Comparison of ENCODE assay signal across 20 cellular contexts in the genomic region with DNA sequence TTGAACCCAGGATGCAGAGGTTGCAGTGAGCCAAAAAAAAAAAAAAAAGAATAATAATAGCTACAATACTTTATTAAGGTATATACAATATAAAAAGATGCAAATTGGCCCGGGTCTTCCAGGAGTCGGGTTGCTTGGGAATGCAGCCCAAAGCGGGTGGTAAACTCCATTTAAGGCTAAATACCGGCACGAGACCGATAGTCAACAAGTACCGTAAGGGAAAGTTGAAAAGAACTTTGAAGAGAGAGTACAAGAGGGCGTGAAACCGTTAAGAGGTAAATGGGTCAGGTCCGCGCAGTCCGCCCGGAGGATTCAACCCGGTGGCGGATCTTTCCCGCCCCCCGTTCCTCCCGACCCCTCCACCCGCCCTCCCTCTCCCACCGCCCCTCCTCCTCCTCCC.
DNase-seq lines count a peak whose midpoint lies in the region; ATAC-seq, FAIRE-seq and TF ChIP-seq lines count a peak whose summit lies in the region.
"Had no signal": no experiment of that assay in that cellular context is flagged by ENCODE, and none has a peak within 500 bp of the region (broad histone marks: within the 10 kb centered on the region; RNA-seq: fewer than 3 reads in every experiment).

No MANE protein-coding gene starts in this region.

- H3K27ac ChIP-seq in fibroblast of lung (ENCODE audit: insufficient read depth, low read length): no peak overlapping the region
- no peak overlapping the region for H3K27ac ChIP-seq in kidney (ENCODE audit: low read depth in 2 of 2, low read length in 2 of 2)

- no peak overlapping the region for H3K4me3 ChIP-seq in fibroblast of lung (replicated peaks in 1 of 4; ENCODE audit: control extremely low read depth in 1 of 4, insufficient read depth in 1 of 4, low read depth in 3 of 4, low read length in 4 of 4)
- H3K4me3 ChIP-seq in kidney (ENCODE audit: low read length in 2 of 2): no peak overlapping the region
- H3K4me3 ChIP-seq: GM12878 had no signal

- peak; percentile 2 for DNase-seq in LHCN-M2 (ENCODE audit: low read depth)
- DNase-seq in fibroblast of lung (ENCODE audit: low read depth in 2 of 2): peak; percentile 25 to 34
- peak; percentile 18 for DNase-seq in kidney
- DNase-seq in HK-2 (ENCODE audit: unreplicated experiment): no peak
- DNase-seq in T1000 (lab: John Stamatoyannopoulos, UW): no peak
- no peak for DNase-seq in CD14-positive monocyte (ENCODE audit: low spot score)
- DNase-seq: ACHN; CD4-positive, alpha-beta memory T cell; DMS153; GDM1; H9; KG1; MV-4-11; NCI-H1694 treated with DMSO at 0.1 percent for 48 hours; NCI-H2107; NCI-H2227 treated with DMSO at 0.1 percent for 48 hours; NCI-H524; PC-3 had no signal

- H2AFZ ChIP-seq in fibroblast of lung (ENCODE audit: low read length): no peak overlapping the region

- H3K4me3 Mint-ChIP-seq in CD14-positive monocyte: no peak overlapping the region
- H3K4me3 Mint-ChIP-seq: CD4-positive, alpha-beta memory T cell; H9 had no signal

- no peaks in the 10 kb centered on the region for H3K79me2 ChIP-seq in fibroblast of lung (ENCODE audit: control insufficient read depth, insufficient read depth, low read length)

- no peaks in the 10 kb centered on the region for H3K36me3 Mint-ChIP-seq in CD14-positive monocyte

- H3K9me3 ChIP-seq in fibroblast of lung (ENCODE audit: control insufficient read depth, insufficient read depth, low read depth, low read length): no peaks in the 10 kb centered on the region
- peaks cover 3 to 15% of the 10 kb centered on the region in 2 donors for H3K9me3 ChIP-seq in kidney (ENCODE audit: control insufficient read depth in 1 of 2, low read length in 2 of 2)

- FAIRE-seq in kidney (lab: Jason Lieb, UNC): no peak
- FAIRE-seq: GM12878 had no signal

- H3K36me3 ChIP-seq in fibroblast of lung (ENCODE audit: control insufficient read depth, insufficient read depth, low read length): no peaks in the 10 kb centered on the region
- no peaks in the 10 kb centered on the region for H3K36me3 ChIP-seq in kidney (ENCODE audit: control insufficient read depth in 1 of 2, insufficient read depth in 2 of 2, low read length in 2 of 2)

- no peak for ATAC-seq in GM21529 (IDR thresholded peaks at IDR 0.05; ENCODE audit: unreplicated experiment)
- ATAC-seq: GM12878, PC-3 had no signal

- intact Hi-C loops in kidney (cut with DNase I) (no loop called here), CD14-positive monocyte (cut with micrococcal nuclease) (no loop called here)

- no peaks in the 10 kb centered on the region for H3K4me1 ChIP-seq in fibroblast of lung (ENCODE audit: control insufficient read depth, extremely low read depth, insufficient read depth, low read length)
- no peaks in the 10 kb centered on the region for H3K4me1 ChIP-seq in kidney (ENCODE audit: control insufficient read depth in 1 of 2, insufficient read depth in 1 of 2, low read depth in 1 of 2, low read length in 2 of 2)

- no peaks in the 10 kb centered on the region for H3K27me3 ChIP-seq in fibroblast of lung (ENCODE audit: control insufficient read depth, insufficient read depth, low read length)

- no peak overlapping the region for H3K4me2 ChIP-seq in fibroblast of lung (ENCODE audit: extremely low read depth, insufficient read depth, low read length)

- H3K4me1 Mint-ChIP-seq in CD14-positive monocyte: no peaks in the 10 kb centered on the region

- no peak overlapping the region for H3K27ac Mint-ChIP-seq in CD14-positive monocyte
- H3K27ac Mint-ChIP-seq: CD4-positive, alpha-beta memory T cell; H9 had no signal

- H4K20me1 ChIP-seq in fibroblast of lung (ENCODE audit: control insufficient read depth, extremely low read depth, insufficient read depth, low read length): no peaks in the 10 kb centered on the region

- peaks cover 13 to 42% (median 37%) of the 10 kb centered on the region in 7 donors for H3K9me3 Mint-ChIP-seq in CD14-positive monocyte

- peaks cover 0 to 2% (median 0%) of the 10 kb centered on the region in 3 donors for H3K27me3 Mint-ChIP-seq in CD14-positive monocyte (ENCODE audit: low read depth in 3 of 3)
- H3K27me3 Mint-ChIP-seq: CD4-positive, alpha-beta memory T cell had no signal

- H3K9ac ChIP-seq in fibroblast of lung (ENCODE audit: insufficient read depth, low read length): no peak overlapping the region
- no peak overlapping the region for H3K9ac ChIP-seq in kidney (ENCODE audit: low read length in 2 of 2)

- TF ChIP-seq CTCF in fibroblast of lung (conservative IDR thresholded peaks at IDR 0.05 in 1 of 2, IDR thresholded peaks at IDR 0.05 in 1 of 2; ENCODE audit: low read depth in 1 of 2, low read length in 2 of 2) (no peak), kidney (IDR thresholded peaks at IDR 0.05; ENCODE audit: borderline replicate concordance, extremely low read depth, insufficient read depth) (no peak), CD14-positive monocyte (IDR thresholded peaks at IDR 0.05) (no peak)

Comparison
In these comparisons a context has a peak if more than half of its experiments do, and no peak if none do; other contexts are left out.
1. DNase-seq: peak in LHCN-M2 (single experiment), fibroblast of lung (2 of 2) and kidney (single experiment); none in HK-2 (single experiment), T1000 (single experiment) and CD14-positive monocyte (single experiment).